ENCODE assay signal across 8 cellular contexts in the genomic region with DNA sequence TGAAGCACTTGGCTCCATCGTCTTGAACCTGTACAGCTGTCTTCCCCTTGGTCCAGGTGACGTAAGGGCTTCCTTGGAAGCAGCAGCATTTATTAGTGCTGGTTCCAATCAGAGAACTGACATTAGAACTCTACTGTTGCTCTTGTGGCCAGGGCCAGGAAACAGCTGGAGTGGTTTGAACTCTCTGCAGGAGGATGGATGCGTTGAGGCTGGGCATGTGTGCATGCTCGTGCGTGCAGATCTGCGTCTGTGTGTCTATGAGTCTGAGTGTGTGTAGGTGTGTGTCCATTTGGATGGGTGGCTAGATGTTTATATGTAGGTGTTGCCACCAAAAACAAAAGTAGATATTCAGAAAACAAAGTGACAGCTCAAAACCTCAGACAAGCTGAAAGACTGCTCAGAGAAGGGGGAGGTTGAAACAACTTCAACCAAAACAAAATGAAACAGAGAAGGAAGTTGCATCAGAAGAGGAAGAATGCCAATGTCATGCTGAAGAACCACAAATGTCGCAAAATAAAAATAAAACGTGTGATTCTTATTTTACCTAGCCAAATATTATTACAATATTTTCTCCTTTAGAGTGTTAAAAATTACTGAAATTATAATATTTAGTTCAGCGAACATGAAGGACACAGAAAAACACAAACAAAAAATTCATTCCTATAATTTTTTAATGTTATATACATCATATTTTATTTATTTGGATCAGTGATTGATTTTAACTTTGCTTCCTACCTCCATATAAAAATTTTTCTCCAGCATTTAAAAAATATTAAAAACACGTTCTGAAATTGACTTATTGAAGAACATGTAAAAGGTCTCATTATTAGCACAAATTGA.
A peak's percentile ranks its signal among the peaks of the same experiment; 100 is the strongest.
DNase-seq lines count a peak whose midpoint lies in the region; ATAC-seq lines count a peak whose summit lies in the region.

No MANE protein-coding gene starts in this region.

- no peaks in the 10 kb centered on the region for H3K27me3 Mint-ChIP-seq in activated naive CD8-positive, alpha-beta T cell treated with anti-CD3 and anti-CD28 coated beads for 36 hours

- H3K9me3 Mint-ChIP-seq in activated naive CD8-positive, alpha-beta T cell treated with anti-CD3 and anti-CD28 coated beads for 36 hours: no peaks in the 10 kb centered on the region

- H3K4me3 Mint-ChIP-seq in activated naive CD8-positive, alpha-beta T cell treated with anti-CD3 and anti-CD28 coated beads for 36 hours: peak overlapping the region; percentile 72

- ATAC-seq in GM18861 (IDR thresholded peaks at IDR 0.05; ENCODE audit: unreplicated experiment) (peak; percentile 77), HG03045 (IDR thresholded peaks at IDR 0.05; ENCODE audit: unreplicated experiment) (peak; percentile 86)

- DNase-seq in SKM-1 treated with dmso at 0.1 percent for 144 hours (lab: John Stamatoyannopoulos, UW; ENCODE audit: unreplicated experiment) (peak; percentile 84), medulla oblongata (ENCODE audit: extremely low spot score) (peak; percentile 65), dermis blood vessel endothelial cell (no peak), cerebellar cortex (ENCODE audit: low spot score) (no peak)
- DNase-seq in activated naive CD8-positive, alpha-beta T cell treated with anti-CD3 and anti-CD28 coated beads for 36 hours: peak; percentile 69
- peak; percentile 15 to 89 (median 56) for DNase-seq in stimulated activated naive CD4-positive, alpha-beta T cell (lab: John Stamatoyannopoulos, UW)

- H3K36me3 Mint-ChIP-seq in activated naive CD8-positive, alpha-beta T cell treated with anti-CD3 and anti-CD28 coated beads for 36 hours: peaks cover 7% of the 10 kb centered on the region

- peaks cover 46% of the 10 kb centered on the region for H3K4me1 Mint-ChIP-seq in activated naive CD8-positive, alpha-beta T cell treated with anti-CD3 and anti-CD28 coated beads for 36 hours

- H3K27ac Mint-ChIP-seq in activated naive CD8-positive, alpha-beta T cell treated with anti-CD3 and anti-CD28 coated beads for 36 hours: peak overlapping the region; percentile 95

Comparison
In these comparisons a context has a peak if more than half of its experiments do, and no peak if none do; other contexts are left out.
1. DNase-seq: peak in SKM-1 treated with dmso at 0.1 percent for 144 hours (single experiment), activated naive CD8-positive, alpha-beta T cell treated with anti-CD3 and anti-CD28 coated beads for 36 hours (single experiment), medulla oblongata (single experiment) and stimulated activated naive CD4-positive, alpha-beta T cell (6 of 6); none in dermis blood vessel endothelial cell (single experiment) and cerebellar cortex (single experiment).